31 cellular contexts compared by ENCODE assay signal in genomic region chr9:94472766-94473165, GRCh38.
"Had no signal": no experiment of that assay in that cellular context is flagged by ENCODE, and none has a peak within 500 bp of the region (broad histone marks: within the 10 kb centered on the region; RNA-seq: fewer than 3 reads in every experiment).

No MANE protein-coding gene starts in this region.

- H3K27me3 ChIP-seq: esophagus muscularis mucosa, hepatocyte, ovary, vagina had no signal

- H3K9me3 ChIP-seq: ovary had no signal

- H3K4me1 ChIP-seq: esophagus muscularis mucosa, sigmoid colon, vagina had no signal

- DNase-seq: activated CD4-positive, alpha-beta memory T cell treated with anti-CD3 and anti-CD28 coated beads for 36 hours; activated CD4-positive, alpha-beta T cell treated with anti-CD3 and anti-CD28 coated beads, Interleukin-2, amount 10 ng/mL, durations not matched to agents 24 days and 14 days; activated CD4-positive, CD25-positive, alpha-beta regulatory T cell treated with anti-CD3 and anti-CD28 coated beads, Interleukin-2, amount 50 U/mL, for 72 hours; activated CD8-positive, alpha-beta memory T cell treated with anti-CD3 and anti-CD28 coated beads, Interleukin-2, amount 50 U/mL, for 4 hours; activated gamma-delta T cell; activated naive CD4-positive, alpha-beta T cell treated with anti-CD3 and anti-CD28 coated beads, Interleukin-2, amount 10 ng/mL, durations not matched to agents 7 days and 5 days; activated naive CD8-positive, alpha-beta T cell treated with anti-CD3 and anti-CD28 coated beads, Interleukin-2, amount 10 ng/mL, durations not matched to agents 7 days and 5 days; activated T-cell treated with anti-CD3 and anti-CD28 coated beads, Interleukin-2, amount 50 U/mL, for 1 hour; amygdala; dermis blood vessel endothelial cell; effector CD4-positive, alpha-beta T cell; glutamatergic neuron; left cardiac atrium; left ventricle myocardium superior; ovary; sigmoid colon; stimulated activated CD4-positive, alpha-beta T cell treated with anti-CD3 and anti-CD28 coated beads, Interleukin-1b, Interleukin-23, amount 100 ng/mL, for 48 hours; stimulated activated CD4-positive, alpha-beta T cell treated with anti-CD3 and anti-CD28 coated beads, Interleukin-4, amount 100 ng/mL, for 4 hours; stimulated activated CD8-positive, alpha-beta memory T cell treated with anti-CD3 and anti-CD28 coated beads, Interleukin-4, amount 100 ng/mL, for 48 hours; stimulated activated naive CD8-positive, alpha-beta T cell treated with anti-CD3 and anti-CD28 coated beads, Interleukin-15, amount 100 ng/mL, for 72 hours; substantia nigra had no signal

- H3K36me3 ChIP-seq: esophagus muscularis mucosa, ovary, sigmoid colon, vagina had no signal

- H3K36me3 Mint-ChIP-seq: activated naive CD4-positive, alpha-beta T cell treated with anti-CD3 and anti-CD28 coated beads, Interleukin-2, amount 10 ng/mL, durations not matched to agents 7 days and 5 days; activated naive CD8-positive, alpha-beta T cell treated with anti-CD3 and anti-CD28 coated beads, Interleukin-2, amount 10 ng/mL, durations not matched to agents 7 days and 5 days; stimulated activated memory B cell treated with anti-CD40 and anti-IgM and Interleukin-4, amounts not matched to agents 10 μg/mL and 1 μg/mL and 100 μg/mL, for 72 hours had no signal

- H3K4me2 ChIP-seq: hepatocyte, smooth muscle cell had no signal

- H3K9me3 Mint-ChIP-seq: type B pancreatic cell had no signal

- H3K27ac Mint-ChIP-seq: activated CD4-positive, alpha-beta memory T cell treated with anti-CD3 and anti-CD28 coated beads for 36 hours; activated CD4-positive, alpha-beta T cell treated with anti-CD3 and anti-CD28 coated beads, Interleukin-2, amount 10 ng/mL, durations not matched to agents 24 days and 14 days; activated naive CD4-positive, alpha-beta T cell treated with anti-CD3 and anti-CD28 coated beads, Interleukin-2, amount 10 ng/mL, durations not matched to agents 7 days and 5 days; activated naive CD8-positive, alpha-beta T cell treated with anti-CD3 and anti-CD28 coated beads, Interleukin-2, amount 10 ng/mL, durations not matched to agents 7 days and 5 days; activated T-helper 1 cell treated with anti-CD3 and anti-CD28 coated beads, Interleukin-12 subunit alpha, Interleukin-12 subunit beta, Interleukin-2, Interleukin-4 antibody, amounts not matched to agents 30 ng/mL and 10 ng/mL and 1 ng/mL, durations not matched to agents 14 hours and 24 hours and 36 hours; nephron; progenitor cell of endocrine pancreas; stimulated activated memory B cell treated with anti-CD40 and anti-IgM and Interleukin-4, amounts not matched to agents 10 μg/mL and 1 μg/mL and 100 μg/mL, for 72 hours; stimulated activated naive CD8-positive, alpha-beta T cell treated with anti-CD3 and anti-CD28 coated beads, Interleukin-15, amount 100 ng/mL, for 72 hours; type B pancreatic cell had no signal

- H3K4me3 ChIP-seq: esophagus muscularis mucosa, hepatocyte, ovary, sigmoid colon, smooth muscle cell, vagina had no signal

- H3K4me3 Mint-ChIP-seq: activated CD4-positive, alpha-beta memory T cell treated with anti-CD3 and anti-CD28 coated beads for 36 hours; activated CD4-positive, alpha-beta T cell treated with anti-CD3 and anti-CD28 coated beads, Interleukin-2, amount 10 ng/mL, durations not matched to agents 24 days and 14 days; activated naive CD4-positive, alpha-beta T cell treated with anti-CD3 and anti-CD28 coated beads, Interleukin-2, amount 10 ng/mL, durations not matched to agents 7 days and 5 days; activated naive CD8-positive, alpha-beta T cell treated with anti-CD3 and anti-CD28 coated beads, Interleukin-2, amount 10 ng/mL, durations not matched to agents 7 days and 5 days; activated T-helper 1 cell treated with anti-CD3 and anti-CD28 coated beads, Interleukin-12 subunit alpha, Interleukin-12 subunit beta, Interleukin-2, Interleukin-4 antibody, amounts not matched to agents 30 ng/mL and 10 ng/mL and 1 ng/mL, durations not matched to agents 14 hours and 24 hours and 36 hours; central memory CD8-positive, alpha-beta T cell; nephron; stimulated activated memory B cell treated with anti-CD40 and anti-IgM and Interleukin-4, amounts not matched to agents 10 μg/mL and 1 μg/mL and 100 μg/mL, for 72 hours; stimulated activated naive CD8-positive, alpha-beta T cell treated with anti-CD3 and anti-CD28 coated beads, Interleukin-15, amount 100 ng/mL, for 72 hours; type B pancreatic cell had no signal

- H3K27me3 Mint-ChIP-seq: progenitor cell of endocrine pancreas, type B pancreatic cell had no signal

- H3K27ac ChIP-seq: esophagus muscularis mucosa, hepatocyte, ovary, sigmoid colon, vagina had no signal

- H3K4me1 Mint-ChIP-seq: activated CD4-positive, alpha-beta T cell treated with anti-CD3 and anti-CD28 coated beads, Interleukin-2, amount 10 ng/mL, durations not matched to agents 24 days and 14 days; activated naive CD4-positive, alpha-beta T cell treated with anti-CD3 and anti-CD28 coated beads, Interleukin-2, amount 10 ng/mL, durations not matched to agents 7 days and 5 days; central memory CD8-positive, alpha-beta T cell; nephron; stimulated activated memory B cell treated with anti-CD40 and anti-IgM and Interleukin-4, amounts not matched to agents 10 μg/mL and 1 μg/mL and 100 μg/mL, for 72 hours; stimulated activated naive CD8-positive, alpha-beta T cell treated with anti-CD3 and anti-CD28 coated beads, Interleukin-15, amount 100 ng/mL, for 72 hours had no signal
